Comparison of ENCODE assay signal across 8 cellular contexts in the genomic region with DNA sequence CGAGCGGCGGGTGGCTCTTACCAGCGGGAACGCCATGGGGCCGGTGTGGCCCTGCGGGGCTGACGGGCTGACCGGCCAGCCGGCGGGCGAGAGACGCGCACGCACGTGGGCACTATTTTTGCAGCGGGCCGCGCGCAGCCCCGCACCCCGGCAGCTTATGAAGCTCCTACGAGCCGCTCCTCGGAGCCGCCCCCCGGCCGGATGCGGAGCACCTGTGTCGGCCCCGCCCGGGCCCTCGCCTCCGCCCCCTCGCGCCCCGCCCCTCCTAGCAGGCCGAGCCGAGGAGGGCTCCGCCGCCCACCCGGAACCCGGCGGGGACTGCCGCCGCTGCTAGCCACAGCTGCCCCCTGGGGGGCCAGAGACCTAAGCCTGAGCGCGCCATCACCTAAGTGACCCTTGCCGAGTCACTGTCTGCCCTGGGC. TPM values are rescaled to one million over a fixed set of nuclear protein-coding genes. Genes with fewer than 3 reads are reported as not detected.
DNase-seq lines count a peak whose midpoint lies in the region; ATAC-seq and TF ChIP-seq lines count a peak whose summit lies in the region.

No MANE protein-coding gene starts in this region.

- H3K9me3 ChIP-seq in psoas muscle, result no peaks in the 10 kb centered on the region

- peak overlapping the region; percentile 41 to 49 for H3K4me3 ChIP-seq in foreskin fibroblast (ENCODE audit: low read depth in 1 of 2, low read length in 2 of 2)
- H3K4me3 ChIP-seq in psoas muscle, result peak overlapping the region; percentile 72

- peak; percentile 34 to 52 (median 40) for ATAC-seq in psoas muscle

- TF ChIP-seq CTCF in foreskin fibroblast (IDR thresholded peaks at IDR 0.05; ENCODE audit: low read depth, low read length) (no peak), psoas muscle (IDR thresholded peaks at IDR 0.05) (no peak)

- DNase-seq in NCI-H524 (lab: John Stamatoyannopoulos, UW), result peak; percentile 48 to 69
- no peak for DNase-seq in NCI-H524 treated with DMSO at 0.1 percent for 48 hours (lab: John Stamatoyannopoulos, UW)
- peak; percentile 6 for DNase-seq in activated CD8-positive, alpha-beta memory T cell treated with anti-CD3 and anti-CD28 coated beads, Interleukin-2, amount 50 U/mL, for 24 hours (ENCODE audit: extremely low read depth)
- DNase-seq in foreskin fibroblast, result no peak
- DNase-seq in psoas muscle, result peak; percentile 43 to 61
- no peak for DNase-seq in hippocampal formation (lab: John Stamatoyannopoulos, UW)
- DNase-seq in hepatic stellate cell (ENCODE audit: low spot score), result no peak
- no peak for DNase-seq in AG20443 (ENCODE audit: low spot score)

- no peaks in the 10 kb centered on the region for H3K36me3 ChIP-seq in psoas muscle (ENCODE audit: insufficient read depth in 1 of 2, low read depth in 1 of 2)

- intact Hi-C loops in psoas muscle (cut with DNase I), result no loop called here

- peaks cover 12% of the 10 kb centered on the region for H3K4me1 ChIP-seq in psoas muscle

- 0 to 3% (median 1%) methylated on average over 7 to 49 of the region's 49 CpGs for WGBS in psoas muscle, 3 donors

- H3K27ac ChIP-seq in psoas muscle, result no peak overlapping the region

- H3K27me3 ChIP-seq in psoas muscle (ENCODE audit: insufficient read depth in 3 of 3, low read length in 2 of 3), result peaks cover 5 to 81% (median 20%) of the 10 kb centered on the region in 3 donors

RNA-seq across cellular contexts. Expression of a gene that starts 0.7 kb away (rescaled TPM):
- 1 to 10 TPM in 3 of 4 donors, under 1 TPM in 1; 0.59 to 4.6 (median 1.5) TPM for total RNA-seq in psoas muscle
- polyA plus RNA-seq in psoas muscle, result 1 to 10 TPM in 1 of 3 donors, under 1 TPM in 2; 0.07 to 1.3 (median 0.31) TPM

Comparison
In these comparisons a context has a peak if more than half of its experiments do, and no peak if none do; other contexts are left out.
1. DNase-seq: peak in NCI-H524 (2 of 2), activated CD8-positive, alpha-beta memory T cell treated with anti-CD3 and anti-CD28 coated beads, Interleukin-2, amount 50 U/mL, for 24 hours (single experiment) and psoas muscle (2 of 2); none in NCI-H524 treated with DMSO at 0.1 percent for 48 hours (single experiment), foreskin fibroblast (0 of 2), hippocampal formation (0 of 2), hepatic stellate cell (single experiment) and AG20443 (single experiment).